9 cellular contexts compared by ENCODE assay signal in the genomic region with DNA sequence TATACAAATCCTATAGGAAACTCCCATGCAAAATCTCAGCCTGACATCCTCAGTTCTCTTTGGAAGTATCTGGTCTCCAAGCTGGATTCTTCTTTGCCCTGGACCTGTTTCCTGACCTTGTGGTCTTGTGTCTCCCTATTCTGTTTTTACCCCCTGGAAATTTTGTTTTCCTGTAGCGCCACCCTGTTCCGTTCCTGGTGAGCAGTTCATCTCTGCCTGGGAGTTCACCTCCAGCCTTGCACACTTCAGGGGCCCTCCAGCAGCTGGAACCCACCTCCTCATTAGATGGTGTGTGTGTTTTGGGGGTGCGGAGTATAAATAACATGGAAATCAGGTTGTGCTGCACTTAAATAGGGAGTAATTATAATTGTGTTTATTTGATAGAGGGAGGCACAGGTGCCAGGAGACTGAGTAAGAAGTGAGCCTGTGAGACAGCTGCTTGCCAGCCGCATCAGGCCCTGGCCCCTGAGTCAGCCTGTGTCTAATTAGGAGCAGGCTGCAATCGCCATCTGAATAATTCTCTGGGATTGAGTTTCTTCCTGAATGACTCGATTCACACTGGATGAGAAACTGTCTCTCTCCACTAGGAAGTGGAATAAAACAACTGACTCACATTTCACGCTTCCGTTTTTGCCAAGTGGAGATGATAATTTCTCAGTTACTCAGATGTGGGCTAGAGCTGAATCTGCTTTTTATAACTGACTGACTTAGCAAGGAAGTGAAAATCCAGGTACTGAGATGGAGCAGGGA.
DNase-seq lines count a peak whose midpoint lies in the region; FAIRE-seq and TF ChIP-seq lines count a peak whose summit lies in the region.
"Had no signal": no experiment of that assay in that cellular context is flagged by ENCODE, and none has a peak within 500 bp of the region (broad histone marks: within the 10 kb centered on the region; RNA-seq: fewer than 3 reads in every experiment).

No MANE protein-coding gene starts in this region.

- TF ChIP-seq CTCF in AG09309 (IDR thresholded peaks at IDR 0.05; ENCODE audit: control insufficient read depth, insufficient read depth, low read depth, low read length, missing control alignments) (no peak), astrocyte of the cerebellum (IDR thresholded peaks at IDR 0.05; ENCODE audit: low read depth, low read length, missing control alignments) (no peak), MM.1S (IDR thresholded peaks at IDR 0.05; ENCODE audit: low read length) (no peak)

- no peaks in the 10 kb centered on the region for H3K9me2 ChIP-seq in MM.1S (replicated peaks; ENCODE audit: insufficient read depth, low read length)

- in situ Hi-C loops in astrocyte of the cerebellum (cut with HindIII; ENCODE audit: low sequenced_read_pairs): no loop called here

- H3K79me2 ChIP-seq in MM.1S (ENCODE audit: low read length): no peaks in the 10 kb centered on the region

- no peak overlapping the region for H3K4me3 ChIP-seq in AG09309 (ENCODE audit: control insufficient read depth, low read depth, low read length)
- H3K4me3 ChIP-seq in astrocyte of the cerebellum (ENCODE audit: low read depth, low read length): no peak overlapping the region
- H3K4me3 ChIP-seq in MM.1S (ENCODE audit: low read length): no peak overlapping the region

- no peaks in the 10 kb centered on the region for H3K27me3 ChIP-seq in MM.1S (replicated peaks; ENCODE audit: insufficient read depth, low read length)

- H2AFZ ChIP-seq in MM.1S (ENCODE audit: low read length): no peak overlapping the region

- no peak for FAIRE-seq in GM12891 (lab: Jason Lieb, UNC)

- no peak overlapping the region for H3K27ac ChIP-seq in MM.1S (ENCODE audit: low read length)

- TF ChIP-seq POLR2A in GM12891 (IDR thresholded peaks at IDR 0.05; ENCODE audit: low read depth, low read length): no peak

- no peak overlapping the region for H3K9ac ChIP-seq in MM.1S (ENCODE audit: low read length)

- H3F3A ChIP-seq in MM.1S (ENCODE audit: insufficient read depth, low read length): no peaks in the 10 kb centered on the region

- DNase-seq in AG09309 (ENCODE audit: low read depth) (peak; percentile 79), NCI-H1092 (lab: John Stamatoyannopoulos, UW) (peak; percentile 9), astrocyte of the cerebellum (ENCODE audit: low read depth) (peak; percentile 87), lung microvascular endothelial cell (ENCODE audit: low read depth in 2 of 2) (peak; percentile 61 to 98), MM.1S (no peak), GM12891 (ENCODE audit: insufficient read length, low spot score) (no peak), RPMI8226 (no peak), LoVo (ENCODE audit: low spot score) (no peak)
- DNase-seq: activated CD4-positive, CD25-positive, alpha-beta regulatory T cell had no signal

- H3K4me2 ChIP-seq in MM.1S (ENCODE audit: low read depth, low read length): no peak overlapping the region

- H3K36me3 ChIP-seq in MM.1S (replicated peaks; ENCODE audit: insufficient read depth, low read length): no peaks in the 10 kb centered on the region

- no peaks in the 10 kb centered on the region for H4K20me1 ChIP-seq in MM.1S (ENCODE audit: insufficient read depth, low read length)

- no peaks in the 10 kb centered on the region for H3K9me3 ChIP-seq in MM.1S (replicated peaks; ENCODE audit: insufficient read depth, low read length)

- no peaks in the 10 kb centered on the region for H3K4me1 ChIP-seq in MM.1S (ENCODE audit: low read length)

TF ChIP-seq in GM12891, 5 proteins besides CTCF, POLR2A, EP300 and RAD21:
- TF ChIP-seq SPI1 (IDR thresholded peaks at IDR 0.05; ENCODE audit: low read depth, low read length): no peak
- no peak for TF ChIP-seq PAX5 (IDR thresholded peaks at IDR 0.05; ENCODE audit: insufficient read depth, low read length, severe bottlenecking)
- TF ChIP-seq POLR2AphosphoS5 (IDR thresholded peaks at IDR 0.05; ENCODE audit: low read depth, low read length): no peak
- no peak for TF ChIP-seq POU2F2 (IDR thresholded peaks at IDR 0.05; ENCODE audit: low read depth, low read length)
- no peak for TF ChIP-seq TAF1 (IDR thresholded peaks at IDR 0.05; ENCODE audit: low read depth, low read length)

Comparison
In these comparisons a context has a peak if more than half of its experiments do, and no peak if none do; other contexts are left out.
1. DNase-seq: peak in AG09309 (single experiment), NCI-H1092 (single experiment), astrocyte of the cerebellum (single experiment) and lung microvascular endothelial cell (2 of 2); none in MM.1S (single experiment), GM12891 (single experiment), RPMI8226 (single experiment) and LoVo (single experiment).